31 cellular contexts compared by ENCODE assay signal in genomic region chr2:26432363-26432762, GRCh38. TPM values are rescaled to one million over a fixed set of nuclear protein-coding genes. Genes with fewer than 3 reads are reported as not detected.
"Had no signal": no experiment of that assay in that cellular context is flagged by ENCODE, and none has a peak within 500 bp of the region (broad histone marks: within the 10 kb centered on the region; RNA-seq: fewer than 3 reads in every experiment).

No MANE protein-coding gene starts in this region.

- H3K4me3 ChIP-seq: ascending aorta, cardiac muscle cell, PC-9 had no signal

- H3K27me3 Mint-ChIP-seq: activated naive CD4-positive, alpha-beta T cell treated with anti-CD3 and anti-CD28 coated beads, Interleukin-2, amount 50 U/mL, for 24 hours had no signal

- H3K4me2 ChIP-seq: PC-9 had no signal

- H3K27ac Mint-ChIP-seq: activated CD4-positive, alpha-beta T cell treated with anti-CD3 and anti-CD28 coated beads, Interleukin-2, amount 10 ng/mL, durations not matched to agents 24 days and 14 days; activated CD8-positive, alpha-beta T cell treated with anti-CD3 and anti-CD28 coated beads for 36 hours; activated naive CD4-positive, alpha-beta T cell treated with anti-CD3 and anti-CD28 coated beads, Interleukin-2, amount 50 U/mL, for 24 hours; activated naive CD8-positive, alpha-beta T cell treated with anti-CD3 and anti-CD28 coated beads, Interleukin-2, amount 10 ng/mL, durations not matched to agents 7 days and 5 days; activated T-cell treated with anti-CD3 and anti-CD28 coated beads, Interleukin-2, amount 50 U/mL, for 24 hours; activated T-helper 2 cell treated with anti-CD3 and anti-CD28 coated beads, Interferon-gamma antibody, Interleukin-2, Interleukin-4, amounts not matched to agents 10 μg/mL and 5 μg/mL and 100 μg/mL, durations not matched to agents 14 hours and 24 hours and 36 hours; T-helper 1 cell treated with Interleukin-12 subunit alpha and Interleukin-12 subunit beta and Interleukin-4 antibody, amounts not matched to agents 30 μg/mL and 1 μg/mL, for 36 hours; T-helper 2 cell treated with Interferon-gamma antibody and Interleukin-4, amounts not matched to agents 5 μg/mL and 100 μg/mL, for 36 hours had no signal

- H3K4me1 ChIP-seq: ascending aorta had no signal

- H3K9me3 ChIP-seq: ascending aorta had no signal

- H3K36me3 Mint-ChIP-seq: activated naive CD4-positive, alpha-beta T cell treated with anti-CD3 and anti-CD28 coated beads, Interleukin-2, amount 50 U/mL, for 24 hours; activated naive CD8-positive, alpha-beta T cell treated with anti-CD3 and anti-CD28 coated beads, Interleukin-2, amount 10 ng/mL, durations not matched to agents 7 days and 5 days had no signal

- H2AFZ ChIP-seq: PC-9 had no signal

- H3K4me1 Mint-ChIP-seq: activated CD4-positive, alpha-beta T cell treated with anti-CD3 and anti-CD28 coated beads, Interleukin-2, amount 10 ng/mL, durations not matched to agents 24 days and 14 days; activated naive CD4-positive, alpha-beta T cell treated with anti-CD3 and anti-CD28 coated beads, Interleukin-2, amount 50 U/mL, for 24 hours; activated naive CD8-positive, alpha-beta T cell treated with anti-CD3 and anti-CD28 coated beads, Interleukin-2, amount 10 ng/mL, durations not matched to agents 7 days and 5 days; central memory CD8-positive, alpha-beta T cell had no signal

- ATAC-seq: activated CD8-positive, alpha-beta T cell treated with anti-CD3 and anti-CD28 coated beads for 36 hours; Right ventricle myocardium inferior had no signal

- H3K27me3 ChIP-seq: ascending aorta, cardiac muscle cell had no signal

- DNase-seq: activated CD4-positive, alpha-beta T cell treated with anti-CD3 and anti-CD28 coated beads, Interleukin-2, amount 10 ng/mL, durations not matched to agents 24 days and 14 days; activated CD4-positive, alpha-beta T cell treated with anti-CD3 and anti-CD28 coated beads, Interleukin-2, amount 50 U/mL, for 4 hours; activated CD8-positive, alpha-beta T cell treated with anti-CD3 and anti-CD28 coated beads for 36 hours; activated gamma-delta T cell; activated naive CD4-positive, alpha-beta T cell treated with Interleukin-2 at 50 U/mL for 16 hours; activated naive CD8-positive, alpha-beta T cell treated with anti-CD3 and anti-CD28 coated beads, Interleukin-2, amount 10 ng/mL, durations not matched to agents 7 days and 5 days; activated T-cell treated with anti-CD3 and anti-CD28 coated beads, Interleukin-2, amount 50 U/mL, for 24 hours; amygdala; MV-4-11; NCI-H1092; NCI-H1436 treated with DMSO at 0.1 percent for 48 hours; NCI-H1694 treated with DMSO at 0.1 percent for 48 hours; NCI-H2029; NCI-H345; NCI-H524 treated with DMSO at 0.1 percent for 48 hours; NK-92 treated with Interleukin-12 subunit alpha and Interleukin-12 subunit beta, amount 100 ng/mL, for 24 hours; PC-9; SIG-M5 had no signal

- H3K27ac ChIP-seq: ascending aorta, cardiac muscle cell, PC-9, RWPE1 had no signal

- H3K36me3 ChIP-seq: ascending aorta, cardiac muscle cell had no signal

- H3K4me3 Mint-ChIP-seq: activated CD4-positive, alpha-beta T cell treated with anti-CD3 and anti-CD28 coated beads, Interleukin-2, amount 10 ng/mL, durations not matched to agents 24 days and 14 days; activated CD8-positive, alpha-beta T cell treated with anti-CD3 and anti-CD28 coated beads for 36 hours; activated naive CD4-positive, alpha-beta T cell treated with anti-CD3 and anti-CD28 coated beads, Interleukin-2, amount 50 U/mL, for 24 hours; activated naive CD8-positive, alpha-beta T cell treated with anti-CD3 and anti-CD28 coated beads, Interleukin-2, amount 10 ng/mL, durations not matched to agents 7 days and 5 days; activated T-cell treated with anti-CD3 and anti-CD28 coated beads, Interleukin-2, amount 50 U/mL, for 24 hours; central memory CD8-positive, alpha-beta T cell; T-helper 1 cell treated with Interleukin-12 subunit alpha and Interleukin-12 subunit beta and Interleukin-4 antibody, amounts not matched to agents 30 μg/mL and 1 μg/mL, for 36 hours; T-helper 2 cell treated with Interferon-gamma antibody and Interleukin-4, amounts not matched to agents 5 μg/mL and 100 μg/mL, for 36 hours had no signal

- H3K9me3 Mint-ChIP-seq: activated CD4-positive, alpha-beta T cell treated with anti-CD3 and anti-CD28 coated beads, Interleukin-2, amount 10 ng/mL, durations not matched to agents 24 days and 14 days; activated CD8-positive, alpha-beta T cell treated with anti-CD3 and anti-CD28 coated beads for 36 hours; activated naive CD4-positive, alpha-beta T cell treated with anti-CD3 and anti-CD28 coated beads, Interleukin-2, amount 50 U/mL, for 24 hours; activated naive CD8-positive, alpha-beta T cell treated with anti-CD3 and anti-CD28 coated beads, Interleukin-2, amount 10 ng/mL, durations not matched to agents 7 days and 5 days; activated T-cell treated with anti-CD3 and anti-CD28 coated beads, Interleukin-2, amount 50 U/mL, for 24 hours; activated T-helper 2 cell treated with anti-CD3 and anti-CD28 coated beads, Interferon-gamma antibody, Interleukin-2, Interleukin-4, amounts not matched to agents 10 μg/mL and 5 μg/mL and 100 μg/mL, durations not matched to agents 14 hours and 24 hours and 36 hours; central memory CD8-positive, alpha-beta T cell; T-helper 1 cell treated with Interleukin-12 subunit alpha and Interleukin-12 subunit beta and Interleukin-4 antibody, amounts not matched to agents 30 μg/mL and 1 μg/mL, for 36 hours; T-helper 2 cell treated with Interferon-gamma antibody and Interleukin-4, amounts not matched to agents 5 μg/mL and 100 μg/mL, for 36 hours had no signal

RNA-seq across cellular contexts. Expression of gene DRC1, which starts 30.6 kb away (rescaled TPM):
- total RNA-seq: activated CD4-positive, alpha-beta T cell treated with anti-CD3 and anti-CD28 coated beads, Interleukin-2, amount 10 ng/mL, durations not matched to agents 24 days and 14 days; activated CD8-positive, alpha-beta memory T cell treated with anti-CD3 and anti-CD28 coated beads for 36 hours; activated CD8-positive, alpha-beta T cell treated with anti-CD3 and anti-CD28 coated beads for 36 hours; activated naive CD8-positive, alpha-beta T cell treated with anti-CD3 and anti-CD28 coated beads, Interleukin-2, amount 10 ng/mL, durations not matched to agents 7 days and 5 days; activated T-helper 2 cell treated with anti-CD3 and anti-CD28 coated beads, Interferon-gamma antibody, Interleukin-2, Interleukin-4, amounts not matched to agents 10 μg/mL and 5 μg/mL and 100 μg/mL, durations not matched to agents 14 hours and 24 hours and 36 hours; ascending aorta; cardiac muscle cell; M059J; NCI-H460; SK-MEL-5 had no signal
- polyA plus RNA-seq: cardiac muscle cell had no signal

RNA-seq across cellular contexts. Expression of gene OTOF, which starts 45.6 kb away (rescaled TPM):
- total RNA-seq: ascending aorta, cardiac muscle cell, NCI-H460, PC-9, SK-MEL-5 had no signal
- polyA plus RNA-seq: cardiac muscle cell had no signal
